ENCODE assay signal across 1 cellular context in the genomic region with DNA sequence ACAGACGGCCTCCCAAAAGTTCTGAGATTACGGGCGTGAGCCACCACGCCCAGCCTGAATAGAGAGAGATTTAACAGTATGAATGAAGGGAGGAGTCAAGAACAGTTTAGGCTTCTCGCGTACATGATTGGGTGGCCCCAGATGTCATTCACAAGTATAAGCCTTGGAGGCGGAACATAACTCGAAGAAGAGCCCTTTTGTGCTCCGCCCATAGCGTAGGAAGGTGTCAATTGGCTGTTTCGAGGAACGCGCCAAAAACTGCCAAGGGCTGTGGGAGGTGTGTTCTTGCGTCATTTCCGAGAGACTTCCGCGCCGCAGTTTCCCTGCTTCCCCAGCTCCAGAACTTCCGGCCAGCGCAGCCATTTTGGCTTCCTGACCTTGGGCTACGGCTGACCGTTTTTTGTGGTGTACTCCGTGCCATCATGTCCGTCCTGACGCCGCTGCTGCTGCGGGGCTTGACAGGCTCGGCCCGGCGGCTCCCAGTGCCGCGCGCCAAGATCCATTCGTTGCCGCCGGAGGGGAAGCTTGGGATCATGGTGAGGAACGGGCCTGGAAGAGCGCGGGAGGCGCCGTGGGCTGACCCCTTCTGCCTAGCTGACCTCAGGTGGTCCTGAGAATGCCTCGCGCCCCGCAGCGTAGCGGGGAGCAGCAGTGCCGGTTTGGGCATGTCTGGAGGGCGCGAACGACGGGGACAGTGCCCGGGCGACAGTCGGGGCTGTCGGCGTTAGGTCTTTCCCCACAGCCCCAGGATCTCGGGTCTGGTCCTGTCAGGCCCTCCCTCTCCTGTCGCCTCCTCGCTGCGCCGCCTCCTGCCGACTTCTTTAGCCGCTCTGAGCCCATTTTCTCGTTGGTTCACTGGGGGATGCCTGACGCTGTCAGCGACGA.
TF ChIP-seq lines count a peak whose summit lies in the region.

A gene with protein sequence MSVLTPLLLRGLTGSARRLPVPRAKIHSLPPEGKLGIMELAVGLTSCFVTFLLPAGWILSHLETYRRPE (plus strand): TSS at position 362 of the 885 bp plus-strand sequence. CDS start 61 bp downstream, at position 423.

TF ChIP-seq in HepG2, 621 proteins besides CTCF, POLR2A, EP300 and RAD21 (continued from another document and continues in another):
- TF ChIP-seq ZNF580 (CRISPR knock-in tag; IDR thresholded peaks at IDR 0.05; ENCODE audit: borderline replicate concordance, low read depth) = no peak
- TF ChIP-seq ZNF703 (CRISPR knock-in tag; IDR thresholded peaks at IDR 0.05; ENCODE audit: borderline replicate concordance) = no peak
- no peak for TF ChIP-seq HIVEP1 (CRISPR knock-in tag; IDR thresholded peaks at IDR 0.05)
- 0 out of 2 replicates have a peak, but pooled peaks have one; percentile 19 for TF ChIP-seq ZBTB20 (CRISPR knock-in tag; IDR thresholded peaks at IDR 0.05; ENCODE audit: borderline replicate concordance, low read depth)
- TF ChIP-seq PPARG (CRISPR knock-in tag; conservative IDR thresholded peaks at IDR 0.05) = no peak
- no peak for TF ChIP-seq KDM1A (CRISPR knock-in tag; IDR thresholded peaks at IDR 0.05)
- peak; percentile 94 for TF ChIP-seq PHF20 (CRISPR knock-in tag; IDR thresholded peaks at IDR 0.05)
- TF ChIP-seq IKZF4 (CRISPR knock-in tag; IDR thresholded peaks at IDR 0.05; ENCODE audit: borderline replicate concordance, low read depth, not compliant biosample characterization) = no peak
- no peak for TF ChIP-seq SRSF4 (IDR thresholded peaks at IDR 0.05; ENCODE audit: low read depth, low read length, poor library complexity, severe bottlenecking)
- peak; percentile 63; the same call in 1 of the 2 replicates for TF ChIP-seq AHR (CRISPR knock-in tag; IDR thresholded peaks at IDR 0.05)
- peak; percentile 100 for TF ChIP-seq HOXA3 (CRISPR knock-in tag; IDR thresholded peaks at IDR 0.05)
- TF ChIP-seq ZNF749 (CRISPR knock-in tag; IDR thresholded peaks at IDR 0.05; ENCODE audit: borderline replicate concordance) = 0 out of 2 replicates have a peak, but pooled peaks have one; percentile 51
- TF ChIP-seq ZNF34 (CRISPR knock-in tag; IDR thresholded peaks at IDR 0.05; ENCODE audit: borderline replicate concordance) = 0 out of 2 replicates have a peak, but pooled peaks have one; percentile 67
- peak; percentile 83 for TF ChIP-seq ZNF7 (CRISPR knock-in tag; IDR thresholded peaks at IDR 0.05)
- 0 out of 2 replicates have a peak, but pooled peaks have one; percentile 44 for TF ChIP-seq IRX3 (CRISPR knock-in tag; IDR thresholded peaks at IDR 0.05; ENCODE audit: borderline replicate concordance, low read depth)
- TF ChIP-seq ZNF670 (CRISPR knock-in tag; IDR thresholded peaks at IDR 0.05; ENCODE audit: borderline replicate concordance) = 0 out of 2 replicates have a peak, but pooled peaks have one; percentile 55
- TF ChIP-seq, protein P1, sequence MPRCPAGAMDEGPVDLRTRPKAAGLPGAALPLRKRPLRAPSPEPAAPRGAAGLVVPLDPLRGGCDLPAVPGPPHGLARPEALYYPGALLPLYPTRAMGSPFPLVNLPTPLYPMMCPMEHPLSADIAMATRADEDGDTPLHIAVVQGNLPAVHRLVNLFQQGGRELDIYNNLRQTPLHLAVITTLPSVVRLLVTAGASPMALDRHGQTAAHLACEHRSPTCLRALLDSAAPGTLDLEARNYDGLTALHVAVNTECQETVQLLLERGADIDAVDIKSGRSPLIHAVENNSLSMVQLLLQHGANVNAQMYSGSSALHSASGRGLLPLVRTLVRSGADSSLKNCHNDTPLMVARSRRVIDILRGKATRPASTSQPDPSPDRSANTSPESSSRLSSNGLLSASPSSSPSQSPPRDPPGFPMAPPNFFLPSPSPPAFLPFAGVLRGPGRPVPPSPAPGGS (CRISPR knock-in tag; IDR thresholded peaks at IDR 0.05) = peak; percentile 88; the same call in 1 of the 2 replicates
- TF ChIP-seq ETV6 (CRISPR knock-in tag; conservative IDR thresholded peaks at IDR 0.05) = peak; percentile 77
- TF ChIP-seq ZNF619 (CRISPR knock-in tag; IDR thresholded peaks at IDR 0.05) = 0 out of 2 replicates have a peak, but pooled peaks have one; percentile 22
- no peak for TF ChIP-seq RORA (CRISPR knock-in tag; IDR thresholded peaks at IDR 0.05)
- no peak for TF ChIP-seq HNF4G (IDR thresholded peaks at IDR 0.05; ENCODE audit: borderline replicate concordance, low read depth, low read length)
- peak; percentile 48; the same call in 1 of the 2 replicates for TF ChIP-seq HNF4G (CRISPR knock-in tag; IDR thresholded peaks at IDR 0.05; ENCODE audit: borderline replicate concordance, low read depth)
- TF ChIP-seq DR1 (CRISPR knock-in tag; IDR thresholded peaks at IDR 0.05) = peak; percentile 72
- TF ChIP-seq ZSCAN25 (CRISPR knock-in tag; IDR thresholded peaks at IDR 0.05) = peak; percentile 80
- 0 out of 2 replicates have a peak, but pooled peaks have one; percentile 5 for TF ChIP-seq FOSL1 (CRISPR knock-in tag; IDR thresholded peaks at IDR 0.05; ENCODE audit: borderline replicate concordance)
- peak; percentile 98 for TF ChIP-seq PHF8 (CRISPR knock-in tag; IDR thresholded peaks at IDR 0.05)
- TF ChIP-seq ZNF362 (CRISPR knock-in tag; IDR thresholded peaks at IDR 0.05; ENCODE audit: borderline replicate concordance) = peak; percentile 54
- TF ChIP-seq ZFX (CRISPR knock-in tag; IDR thresholded peaks at IDR 0.05; ENCODE audit: low read depth) = peak; percentile 92
- TF ChIP-seq RFX5 (IDR thresholded peaks at IDR 0.05; ENCODE audit: low read depth, low read length) = 0 out of 2 replicates have a peak, but pooled peaks have one; percentile 55
- TF ChIP-seq, protein P2, sequence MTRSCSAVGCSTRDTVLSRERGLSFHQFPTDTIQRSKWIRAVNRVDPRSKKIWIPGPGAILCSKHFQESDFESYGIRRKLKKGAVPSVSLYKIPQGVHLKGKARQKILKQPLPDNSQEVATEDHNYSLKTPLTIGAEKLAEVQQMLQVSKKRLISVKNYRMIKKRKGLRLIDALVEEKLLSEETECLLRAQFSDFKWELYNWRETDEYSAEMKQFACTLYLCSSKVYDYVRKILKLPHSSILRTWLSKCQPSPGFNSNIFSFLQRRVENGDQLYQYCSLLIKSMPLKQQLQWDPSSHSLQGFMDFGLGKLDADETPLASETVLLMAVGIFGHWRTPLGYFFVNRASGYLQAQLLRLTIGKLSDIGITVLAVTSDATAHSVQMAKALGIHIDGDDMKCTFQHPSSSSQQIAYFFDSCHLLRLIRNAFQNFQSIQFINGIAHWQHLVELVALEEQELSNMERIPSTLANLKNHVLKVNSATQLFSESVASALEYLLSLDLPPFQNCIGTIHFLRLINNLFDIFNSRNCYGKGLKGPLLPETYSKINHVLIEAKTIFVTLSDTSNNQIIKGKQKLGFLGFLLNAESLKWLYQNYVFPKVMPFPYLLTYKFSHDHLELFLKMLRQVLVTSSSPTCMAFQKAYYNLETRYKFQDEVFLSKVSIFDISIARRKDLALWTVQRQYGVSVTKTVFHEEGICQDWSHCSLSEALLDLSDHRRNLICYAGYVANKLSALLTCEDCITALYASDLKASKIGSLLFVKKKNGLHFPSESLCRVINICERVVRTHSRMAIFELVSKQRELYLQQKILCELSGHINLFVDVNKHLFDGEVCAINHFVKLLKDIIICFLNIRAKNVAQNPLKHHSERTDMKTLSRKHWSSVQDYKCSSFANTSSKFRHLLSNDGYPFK (CRISPR knock-in tag; IDR thresholded peaks at IDR 0.05; ENCODE audit: borderline replicate concordance) = peak; percentile 89
- peak; percentile 25; the same call in 1 of the 2 replicates for TF ChIP-seq MEIS2 (CRISPR knock-in tag; IDR thresholded peaks at IDR 0.05)
- 0 out of 2 replicates have a peak, but pooled peaks have one; percentile 24 for TF ChIP-seq PCBP1 (IDR thresholded peaks at IDR 0.05; ENCODE audit: borderline replicate concordance, low read depth, low read length)
- peak; percentile 29; the same call in 1 of the 2 replicates for TF ChIP-seq ZNF878 (CRISPR knock-in tag; IDR thresholded peaks at IDR 0.05)
- TF ChIP-seq, protein P3, sequence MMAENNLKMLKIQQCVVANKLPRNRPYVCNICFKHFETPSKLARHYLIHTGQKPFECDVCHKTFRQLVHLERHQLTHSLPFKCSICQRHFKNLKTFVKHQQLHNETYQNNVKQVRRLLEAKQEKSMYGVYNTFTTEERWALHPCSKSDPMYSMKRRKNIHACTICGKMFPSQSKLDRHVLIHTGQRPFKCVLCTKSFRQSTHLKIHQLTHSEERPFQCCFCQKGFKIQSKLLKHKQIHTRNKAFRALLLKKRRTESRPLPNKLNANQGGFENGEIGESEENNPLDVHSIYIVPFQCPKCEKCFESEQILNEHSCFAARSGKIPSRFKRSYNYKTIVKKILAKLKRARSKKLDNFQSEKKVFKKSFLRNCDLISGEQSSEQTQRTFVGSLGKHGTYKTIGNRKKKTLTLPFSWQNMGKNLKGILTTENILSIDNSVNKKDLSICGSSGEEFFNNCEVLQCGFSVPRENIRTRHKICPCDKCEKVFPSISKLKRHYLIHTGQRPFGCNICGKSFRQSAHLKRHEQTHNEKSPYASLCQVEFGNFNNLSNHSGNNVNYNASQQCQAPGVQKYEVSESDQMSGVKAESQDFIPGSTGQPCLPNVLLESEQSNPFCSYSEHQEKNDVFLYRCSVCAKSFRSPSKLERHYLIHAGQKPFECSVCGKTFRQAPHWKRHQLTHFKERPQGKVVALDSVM (CRISPR knock-in tag; IDR thresholded peaks at IDR 0.05) = no peak
- TF ChIP-seq FOXO1 (CRISPR knock-in tag; IDR thresholded peaks at IDR 0.05) = no peak; the same call in 1 of the 2 replicates
- no peak for TF ChIP-seq SKIL (CRISPR knock-in tag; IDR thresholded peaks at IDR 0.05; ENCODE audit: borderline replicate concordance)
- TF ChIP-seq SCMH1 (CRISPR knock-in tag; IDR thresholded peaks at IDR 0.05; ENCODE audit: borderline replicate concordance) = no peak
- TF ChIP-seq ZNF292 (CRISPR knock-in tag; IDR thresholded peaks at IDR 0.05; ENCODE audit: borderline replicate concordance, low read depth) = peak; percentile 61; the same call in 1 of the 2 replicates
- 0 out of 2 replicates have a peak, but pooled peaks have one; percentile 64 for TF ChIP-seq REL (CRISPR knock-in tag; conservative IDR thresholded peaks at IDR 0.05)
- 0 out of 2 replicates have a peak, but pooled peaks have one; percentile 33 for TF ChIP-seq PRMT3 (CRISPR knock-in tag; IDR thresholded peaks at IDR 0.05; ENCODE audit: borderline replicate concordance, low read depth)
- no peak for TF ChIP-seq RARG (CRISPR knock-in tag; IDR thresholded peaks at IDR 0.05; ENCODE audit: low read depth)
- 0 out of 2 replicates have a peak, but pooled peaks have one; percentile 55 for TF ChIP-seq ZNF607 (CRISPR knock-in tag; IDR thresholded peaks at IDR 0.05; ENCODE audit: borderline replicate concordance)
